In the genomic region with DNA sequence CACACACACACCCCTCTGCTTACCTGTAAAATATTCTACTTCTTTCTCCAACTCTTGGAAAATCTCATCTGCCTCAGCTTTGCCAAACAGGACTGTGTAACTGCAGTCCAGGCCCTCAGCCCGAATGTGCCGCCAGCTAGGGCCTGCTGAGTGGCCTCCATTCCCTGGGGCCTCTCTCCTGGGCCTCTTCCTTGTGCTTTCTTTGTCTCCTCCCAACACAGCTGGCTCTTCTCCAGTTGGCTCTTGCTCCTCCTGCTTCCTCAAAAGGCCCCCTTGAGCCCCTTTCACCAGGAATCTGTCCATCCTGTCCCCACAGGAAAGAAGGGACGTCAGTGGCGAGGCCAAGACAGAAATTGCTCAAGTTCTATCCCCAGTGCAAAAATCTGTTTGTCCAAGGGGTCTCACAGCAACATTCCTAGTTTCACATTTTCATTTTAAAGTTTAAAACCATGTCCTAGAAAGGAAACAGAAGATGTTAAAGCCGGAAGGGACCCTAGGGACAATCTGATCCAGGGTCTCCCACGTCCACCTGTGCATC, we compare ENCODE assay signal across 1 cellular context.
TF ChIP-seq lines count a peak whose summit lies in the region.

No MANE protein-coding gene starts in this region.

TF ChIP-seq in GM23338, 12 proteins besides CTCF, POLR2A, EP300 and RAD21 (continued from another document):
- TF ChIP-seq, protein P1, sequence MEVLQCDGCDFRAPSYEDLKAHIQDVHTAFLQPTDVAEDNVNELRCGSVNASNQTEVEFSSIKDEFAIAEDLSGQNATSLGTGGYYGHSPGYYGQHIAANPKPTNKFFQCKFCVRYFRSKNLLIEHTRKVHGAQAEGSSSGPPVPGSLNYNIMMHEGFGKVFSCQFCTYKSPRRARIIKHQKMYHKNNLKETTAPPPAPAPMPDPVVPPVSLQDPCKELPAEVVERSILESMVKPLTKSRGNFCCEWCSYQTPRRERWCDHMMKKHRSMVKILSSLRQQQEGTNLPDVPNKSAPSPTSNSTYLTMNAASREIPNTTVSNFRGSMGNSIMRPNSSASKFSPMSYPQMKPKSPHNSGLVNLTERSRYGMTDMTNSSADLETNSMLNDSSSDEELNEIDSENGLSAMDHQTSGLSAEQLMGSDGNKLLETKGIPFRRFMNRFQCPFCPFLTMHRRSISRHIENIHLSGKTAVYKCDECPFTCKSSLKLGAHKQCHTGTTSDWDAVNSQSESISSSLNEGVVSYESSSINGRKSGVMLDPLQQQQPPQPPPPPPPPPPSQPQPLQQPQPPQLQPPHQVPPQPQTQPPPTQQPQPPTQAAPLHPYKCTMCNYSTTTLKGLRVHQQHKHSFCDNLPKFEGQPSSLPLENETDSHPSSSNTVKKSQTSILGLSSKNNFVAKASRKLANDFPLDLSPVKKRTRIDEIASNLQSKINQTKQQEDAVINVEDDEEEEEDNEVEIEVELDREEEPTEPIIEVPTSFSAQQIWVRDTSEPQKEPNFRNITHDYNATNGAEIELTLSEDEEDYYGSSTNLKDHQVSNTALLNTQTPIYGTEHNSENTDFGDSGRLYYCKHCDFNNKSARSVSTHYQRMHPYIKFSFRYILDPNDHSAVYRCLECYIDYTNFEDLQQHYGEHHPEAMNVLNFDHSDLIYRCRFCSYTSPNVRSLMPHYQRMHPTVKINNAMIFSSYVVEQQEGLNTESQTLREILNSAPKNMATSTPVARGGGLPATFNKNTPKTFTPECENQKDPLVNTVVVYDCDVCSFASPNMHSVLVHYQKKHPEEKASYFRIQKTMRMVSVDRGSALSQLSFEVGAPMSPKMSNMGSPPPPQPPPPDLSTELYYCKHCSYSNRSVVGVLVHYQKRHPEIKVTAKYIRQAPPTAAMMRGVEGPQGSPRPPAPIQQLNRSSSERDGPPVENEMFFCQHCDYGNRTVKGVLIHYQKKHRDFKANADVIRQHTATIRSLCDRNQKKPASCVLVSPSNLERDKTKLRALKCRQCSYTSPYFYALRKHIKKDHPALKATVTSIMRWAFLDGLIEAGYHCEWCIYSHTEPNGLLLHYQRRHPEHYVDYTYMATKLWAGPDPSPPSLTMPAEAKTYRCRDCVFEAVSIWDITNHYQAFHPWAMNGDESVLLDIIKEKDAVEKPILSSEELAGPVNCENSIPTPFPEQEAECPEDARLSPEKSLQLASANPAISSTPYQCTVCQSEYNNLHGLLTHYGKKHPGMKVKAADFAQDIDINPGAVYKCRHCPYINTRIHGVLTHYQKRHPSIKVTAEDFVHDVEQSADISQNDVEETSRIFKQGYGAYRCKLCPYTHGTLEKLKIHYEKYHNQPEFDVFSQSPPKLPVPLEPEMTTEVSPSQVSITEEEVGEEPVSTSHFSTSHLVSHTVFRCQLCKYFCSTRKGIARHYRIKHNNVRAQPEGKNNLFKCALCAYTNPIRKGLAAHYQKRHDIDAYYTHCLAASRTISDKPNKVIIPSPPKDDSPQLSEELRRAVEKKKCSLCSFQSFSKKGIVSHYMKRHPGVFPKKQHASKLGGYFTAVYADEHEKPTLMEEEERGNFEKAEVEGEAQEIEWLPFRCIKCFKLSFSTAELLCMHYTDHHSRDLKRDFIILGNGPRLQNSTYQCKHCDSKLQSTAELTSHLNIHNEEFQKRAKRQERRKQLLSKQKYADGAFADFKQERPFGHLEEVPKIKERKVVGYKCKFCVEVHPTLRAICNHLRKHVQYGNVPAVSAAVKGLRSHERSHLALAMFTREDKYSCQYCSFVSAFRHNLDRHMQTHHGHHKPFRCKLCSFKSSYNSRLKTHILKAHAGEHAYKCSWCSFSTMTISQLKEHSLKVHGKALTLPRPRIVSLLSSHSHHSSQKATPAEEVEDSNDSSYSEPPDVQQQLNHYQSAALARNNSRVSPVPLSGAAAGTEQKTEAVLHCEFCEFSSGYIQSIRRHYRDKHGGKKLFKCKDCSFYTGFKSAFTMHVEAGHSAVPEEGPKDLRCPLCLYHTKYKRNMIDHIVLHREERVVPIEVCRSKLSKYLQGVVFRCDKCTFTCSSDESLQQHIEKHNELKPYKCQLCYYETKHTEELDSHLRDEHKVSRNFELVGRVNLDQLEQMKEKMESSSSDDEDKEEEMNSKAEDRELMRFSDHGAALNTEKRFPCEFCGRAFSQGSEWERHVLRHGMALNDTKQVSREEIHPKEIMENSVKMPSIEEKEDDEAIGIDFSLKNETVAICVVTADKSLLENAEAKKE (CRISPR knock-in tag; IDR thresholded peaks at IDR 0.05) = no peak
- TF ChIP-seq ETS1 (IDR thresholded peaks at IDR 0.05) (no peak), ZNF114 (CRISPR knock-in tag; IDR thresholded peaks at IDR 0.05) (no peak), ZNF331 (CRISPR knock-in tag; IDR thresholded peaks at IDR 0.05; ENCODE audit: low read depth) (no peak), POLR2AphosphoS5 (IDR thresholded peaks at IDR 0.05; ENCODE audit: low read depth) (no peak), NANOG (IDR thresholded peaks at IDR 0.05; ENCODE audit: borderline replicate concordance) (no peak), JUNB (IDR thresholded peaks at IDR 0.05; ENCODE audit: unreplicated experiment) (no peak)
